ENCODE assay signal across 28 cellular contexts in the genomic region with DNA sequence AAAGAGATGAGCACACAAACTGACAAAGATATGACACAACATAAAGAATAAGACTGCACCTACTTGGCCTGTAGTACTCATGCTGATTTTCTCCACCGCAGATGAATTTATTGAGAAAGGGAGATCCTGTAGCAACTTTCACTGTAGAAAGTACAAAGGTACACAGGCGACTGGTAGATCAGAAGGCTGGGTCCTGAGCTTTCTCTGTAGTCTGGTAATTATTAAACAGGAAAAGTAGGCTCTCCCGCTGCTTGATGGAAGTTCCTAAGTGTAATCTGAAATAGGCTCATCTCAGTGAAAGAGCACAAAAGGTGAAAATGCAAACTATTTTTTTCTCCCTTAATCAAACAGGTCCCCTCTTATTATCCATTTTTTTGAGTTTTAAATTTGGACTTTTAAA. TPM values are rescaled to one million over a fixed set of nuclear protein-coding genes. Genes with fewer than 3 reads are reported as not detected.
DNase-seq lines count a peak whose midpoint lies in the region; ATAC-seq and TF ChIP-seq lines count a peak whose summit lies in the region.
"Had no signal": no experiment of that assay in that cellular context is flagged by ENCODE, and none has a peak within 500 bp of the region (broad histone marks: within the 10 kb centered on the region; RNA-seq: fewer than 3 reads in every experiment).

A gene (minus strand): TSS at position 175 of the 400 bp plus-strand sequence. CDS start 94 bp downstream, at position 81.

- H3K9me3 ChIP-seq in body of pancreas, result no peaks in the 10 kb centered on the region
- peaks cover 0 to 7% of the 10 kb centered on the region in 2 donors for H3K9me3 ChIP-seq in left lung
- H3K9me3 ChIP-seq: esophagus muscularis mucosa, lower lobe of right lung, tibial nerve had no signal

- no TSS peak for BruUV-seq in Calu3 (replicated peaks; lab: Mats Ljungman, UMichigan)

- H3K27me3 ChIP-seq in body of pancreas, result no peaks in the 10 kb centered on the region
- H3K27me3 ChIP-seq in left lung, result no peaks in the 10 kb centered on the region
- H3K27me3 ChIP-seq: esophagus muscularis mucosa, tibial nerve had no signal

- ATAC-seq in body of pancreas (peak; percentile 69), left lung (peak; percentile 42), HG03342 (IDR thresholded peaks at IDR 0.05; ENCODE audit: unreplicated experiment) (no peak), Right ventricle myocardium superior (ENCODE audit: poor library complexity) (no peak)
- ATAC-seq in stimulated activated memory B cell treated with anti-CD40 and anti-IgM and Interleukin-4, amounts not matched to agents 10 μg/mL and 1 μg/mL and 100 μg/mL, for 72 hours, result no peak
- ATAC-seq: activated T-cell treated with anti-CD3 and anti-CD28 coated beads, Interleukin-2, amount 50 U/mL, for 4 hours; effector memory CD8-positive, alpha-beta T cell; right cardiac atrium; stimulated activated naive CD8-positive, alpha-beta T cell treated with anti-CD3 and anti-CD28 coated beads, Interleukin-15, amount 100 ng/mL, for 72 hours had no signal

- TF ChIP-seq CTCF in Calu3 (IDR thresholded peaks at IDR 0.05; ENCODE audit: unreplicated experiment), result no peak
- no peak for TF ChIP-seq CTCF in body of pancreas (IDR thresholded peaks at IDR 0.05)
- TF ChIP-seq CTCF in left lung (IDR thresholded peaks at IDR 0.05), result no peak
- TF ChIP-seq CTCF in progenitor cell of endocrine pancreas (IDR thresholded peaks at IDR 0.05; ENCODE audit: unreplicated experiment), result no peak

- H3K36me3 ChIP-seq in body of pancreas (replicated peaks in 1 of 2; ENCODE audit: insufficient read depth in 1 of 2, low read depth in 2 of 2) (no peaks in the 10 kb centered on the region), left lung (no peaks in the 10 kb centered on the region)
- H3K36me3 ChIP-seq: esophagus muscularis mucosa, lower lobe of right lung, tibial nerve had no signal

- intact Hi-C loops in Calu3 (cut with micrococcal nuclease; ENCODE audit: unreplicated experiment) (no loop called here), body of pancreas (cut with DNase I) (no loop called here), left lung (cut with DNase I) (no loop called here), Right ventricle myocardium superior (cut with DNase I) (no loop called here)

- H3K4me1 Mint-ChIP-seq in Calu3 (ENCODE audit: low read depth, unreplicated experiment) (peaks cover 16% of the 10 kb centered on the region), progenitor cell of endocrine pancreas (ENCODE audit: low read depth) (peaks cover 9% of the 10 kb centered on the region)
- H3K4me1 Mint-ChIP-seq in stimulated activated memory B cell treated with anti-CD40 and anti-IgM and Interleukin-4, amounts not matched to agents 10 μg/mL and 1 μg/mL and 100 μg/mL, for 72 hours, result no peaks in the 10 kb centered on the region
- H3K4me1 Mint-ChIP-seq: CD8-positive, alpha-beta memory T cell; stimulated activated naive CD8-positive, alpha-beta T cell treated with anti-CD3 and anti-CD28 coated beads, Interleukin-15, amount 100 ng/mL, for 72 hours had no signal

- TF ChIP-seq POLR2A in body of pancreas (IDR thresholded peaks at IDR 0.05), result no peak

- CTCF ChIA-PET in Calu3 (lab: Charles Lee), result no interaction called here

- H3K4me3 Mint-ChIP-seq in Calu3 (ENCODE audit: low read depth, unreplicated experiment) (peak within 1 kb of the TSS; percentile 3), progenitor cell of endocrine pancreas (ENCODE audit: low read depth) (peak within 1 kb of the TSS; percentile 20)
- no peak within 1 kb of the TSS for H3K4me3 Mint-ChIP-seq in stimulated activated memory B cell treated with anti-CD40 and anti-IgM and Interleukin-4, amounts not matched to agents 10 μg/mL and 1 μg/mL and 100 μg/mL, for 72 hours
- H3K4me3 Mint-ChIP-seq: activated T-cell treated with anti-CD3 and anti-CD28 coated beads, Interleukin-2, amount 50 U/mL, for 4 hours; B cell; CD8-positive, alpha-beta memory T cell; effector memory CD8-positive, alpha-beta T cell; stimulated activated naive CD8-positive, alpha-beta T cell treated with anti-CD3 and anti-CD28 coated beads, Interleukin-15, amount 100 ng/mL, for 72 hours; T-helper 2 cell treated with Interferon-gamma antibody and Interleukin-4, amounts not matched to agents 5 μg/mL and 100 μg/mL, for 36 hours had no signal

- DNase-seq in Calu3 (peak; percentile 6), body of pancreas (peak; percentile 23 to 56 (median 39)), left lung (no peak), progenitor cell of endocrine pancreas (ENCODE audit: low spot score, unreplicated experiment) (no peak), NCI-H510A (lab: John Stamatoyannopoulos, UW) (no peak), Right ventricle myocardium superior (no peak)
- DNase-seq: activated CD4-positive, alpha-beta T cell treated with anti-CD3 and anti-CD28 coated beads for 48 hours; activated naive CD4-positive, alpha-beta T cell treated with Interleukin-2 at 50 U/mL for 16 hours; activated T-cell treated with anti-CD3 and anti-CD28 coated beads, Interleukin-2, amount 50 U/mL, for 4 hours; CD8-positive, alpha-beta memory T cell; effector memory CD8-positive, alpha-beta T cell; foreskin melanocyte; H7; Kasumi-1; lower lobe of right lung; NCI-H187; right cardiac atrium; stimulated activated naive CD8-positive, alpha-beta T cell treated with anti-CD3 and anti-CD28 coated beads, Interleukin-15, amount 100 ng/mL, for 72 hours had no signal

- peaks cover 13% of the 10 kb centered on the region for H3K4me1 ChIP-seq in body of pancreas
- no peaks in the 10 kb centered on the region for H3K4me1 ChIP-seq in left lung
- H3K4me1 ChIP-seq: lower lobe of right lung, tibial nerve had no signal

- H3K27ac Mint-ChIP-seq in Calu3 (ENCODE audit: unreplicated experiment) (peak within 1 kb of the TSS; percentile 22), progenitor cell of endocrine pancreas (peak within 1 kb of the TSS; percentile 1)
- no peak within 1 kb of the TSS for H3K27ac Mint-ChIP-seq in stimulated activated memory B cell treated with anti-CD40 and anti-IgM and Interleukin-4, amounts not matched to agents 10 μg/mL and 1 μg/mL and 100 μg/mL, for 72 hours
- H3K27ac Mint-ChIP-seq: B cell; CD8-positive, alpha-beta memory T cell; effector memory CD8-positive, alpha-beta T cell; stimulated activated naive CD8-positive, alpha-beta T cell treated with anti-CD3 and anti-CD28 coated beads, Interleukin-15, amount 100 ng/mL, for 72 hours; T-helper 2 cell treated with Interferon-gamma antibody and Interleukin-4, amounts not matched to agents 5 μg/mL and 100 μg/mL, for 36 hours had no signal

- H3K4me3 ChIP-seq in body of pancreas (no peak within 1 kb of the TSS), left lung (no peak within 1 kb of the TSS)
- H3K4me3 ChIP-seq: esophagus muscularis mucosa, lower lobe of right lung, tibial nerve had no signal

- H3K27ac ChIP-seq in body of pancreas (no peak within 1 kb of the TSS), left lung (no peak within 1 kb of the TSS)
- H3K27ac ChIP-seq: esophagus muscularis mucosa, lower lobe of right lung, VCaP had no signal

- H3K36me3 Mint-ChIP-seq in Calu3 (ENCODE audit: insufficient read depth, unreplicated experiment) (no peaks in the 10 kb centered on the region), progenitor cell of endocrine pancreas (ENCODE audit: insufficient read depth) (peaks cover 3% of the 10 kb centered on the region)
- no peaks in the 10 kb centered on the region for H3K36me3 Mint-ChIP-seq in stimulated activated memory B cell treated with anti-CD40 and anti-IgM and Interleukin-4, amounts not matched to agents 10 μg/mL and 1 μg/mL and 100 μg/mL, for 72 hours

- WGBS in body of pancreas, 2 donors, result 11 to 26% methylated on average over 3 of the region's 3 CpGs

- H3K9me3 Mint-ChIP-seq in Calu3 (ENCODE audit: low read depth, unreplicated experiment) (no peaks in the 10 kb centered on the region), progenitor cell of endocrine pancreas (ENCODE audit: low read depth) (peaks cover 16% of the 10 kb centered on the region)
- H3K9me3 Mint-ChIP-seq in stimulated activated memory B cell treated with anti-CD40 and anti-IgM and Interleukin-4, amounts not matched to agents 10 μg/mL and 1 μg/mL and 100 μg/mL, for 72 hours, result peaks cover 8% of the 10 kb centered on the region

- H3K27me3 Mint-ChIP-seq in Calu3 (ENCODE audit: unreplicated experiment) (no peaks in the 10 kb centered on the region), progenitor cell of endocrine pancreas (no peaks in the 10 kb centered on the region)
- no peaks in the 10 kb centered on the region for H3K27me3 Mint-ChIP-seq in stimulated activated memory B cell treated with anti-CD40 and anti-IgM and Interleukin-4, amounts not matched to agents 10 μg/mL and 1 μg/mL and 100 μg/mL, for 72 hours
- H3K27me3 Mint-ChIP-seq: B cell; effector memory CD8-positive, alpha-beta T cell; stimulated activated naive CD8-positive, alpha-beta T cell treated with anti-CD3 and anti-CD28 coated beads, Interleukin-15, amount 100 ng/mL, for 72 hours had no signal

RNA-seq across cellular contexts. Expression of the gene that starts here (rescaled TPM):
- total RNA-seq in Calu3 (2022) (1.2 and 1.6 TPM in 2 replicates), body of pancreas (not detected), left lung (not detected), progenitor cell of endocrine pancreas (1.9 TPM in 2 replicates), Right ventricle myocardium superior (not detected)
- total RNA-seq: activated CD8-positive, alpha-beta memory T cell treated with anti-CD3 and anti-CD28 coated beads for 36 hours; B cell; CD8-positive, alpha-beta memory T cell; esophagus muscularis mucosa; H7; myocyte; osteoblast; right cardiac atrium; tibial nerve had no signal

Comparison
In these comparisons a context has a peak if more than half of its experiments do, and no peak if none do; other contexts are left out.
1. Peak in DNase-seq and ATAC-seq in body of pancreas; RNA of the gene not detected or under 1 TPM.
2. Peak in ATAC-seq in left lung; RNA of the gene not detected or under 1 TPM.